In the genomic region with DNA sequence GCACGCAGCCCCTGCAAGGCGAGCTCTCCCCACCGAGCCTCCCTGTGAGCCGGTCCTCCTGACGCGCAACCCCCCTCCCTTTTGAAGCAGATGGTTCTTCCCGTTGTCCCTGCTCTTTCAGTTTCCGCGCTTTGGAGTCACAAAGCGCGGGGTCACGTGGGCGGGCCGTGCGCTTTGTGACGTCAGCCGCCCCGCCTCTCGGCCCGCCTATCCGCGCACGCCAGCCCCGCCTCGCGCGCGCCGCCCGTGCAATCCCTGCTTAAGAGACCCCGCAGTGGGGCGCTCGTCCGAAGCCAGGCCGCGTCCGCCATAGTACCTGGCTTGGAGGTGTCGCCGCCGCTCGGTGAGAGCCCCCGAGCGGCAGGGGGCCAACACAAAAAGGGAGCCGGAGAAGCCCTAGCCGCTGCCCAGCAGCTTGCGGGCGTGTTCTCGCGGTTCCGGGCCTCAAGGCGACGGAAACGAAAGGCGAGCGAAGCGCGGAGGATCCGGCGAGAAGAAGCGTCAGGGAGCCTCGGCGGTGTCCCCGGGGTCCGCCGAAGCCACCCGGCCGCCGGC, we compare ENCODE assay signal across 8 cellular contexts. TPM values are rescaled to one million over a fixed set of nuclear protein-coding genes. Genes with fewer than 3 reads are reported as not detected.
DNase-seq lines count a peak whose midpoint lies in the region; ATAC-seq, FAIRE-seq and TF ChIP-seq lines count a peak whose summit lies in the region.

A gene with protein sequence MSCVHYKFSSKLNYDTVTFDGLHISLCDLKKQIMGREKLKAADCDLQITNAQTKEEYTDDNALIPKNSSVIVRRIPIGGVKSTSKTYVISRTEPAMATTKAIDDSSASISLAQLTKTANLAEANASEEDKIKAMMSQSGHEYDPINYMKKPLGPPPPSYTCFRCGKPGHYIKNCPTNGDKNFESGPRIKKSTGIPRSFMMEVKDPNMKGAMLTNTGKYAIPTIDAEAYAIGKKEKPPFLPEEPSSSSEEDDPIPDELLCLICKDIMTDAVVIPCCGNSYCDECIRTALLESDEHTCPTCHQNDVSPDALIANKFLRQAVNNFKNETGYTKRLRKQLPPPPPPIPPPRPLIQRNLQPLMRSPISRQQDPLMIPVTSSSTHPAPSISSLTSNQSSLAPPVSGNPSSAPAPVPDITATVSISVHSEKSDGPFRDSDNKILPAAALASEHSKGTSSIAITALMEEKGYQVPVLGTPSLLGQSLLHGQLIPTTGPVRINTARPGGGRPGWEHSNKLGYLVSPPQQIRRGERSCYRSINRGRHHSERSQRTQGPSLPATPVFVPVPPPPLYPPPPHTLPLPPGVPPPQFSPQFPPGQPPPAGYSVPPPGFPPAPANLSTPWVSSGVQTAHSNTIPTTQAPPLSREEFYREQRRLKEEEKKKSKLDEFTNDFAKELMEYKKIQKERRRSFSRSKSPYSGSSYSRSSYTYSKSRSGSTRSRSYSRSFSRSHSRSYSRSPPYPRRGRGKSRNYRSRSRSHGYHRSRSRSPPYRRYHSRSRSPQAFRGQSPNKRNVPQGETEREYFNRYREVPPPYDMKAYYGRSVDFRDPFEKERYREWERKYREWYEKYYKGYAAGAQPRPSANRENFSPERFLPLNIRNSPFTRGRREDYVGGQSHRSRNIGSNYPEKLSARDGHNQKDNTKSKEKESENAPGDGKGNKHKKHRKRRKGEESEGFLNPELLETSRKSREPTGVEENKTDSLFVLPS (N-terminal part only) (plus strand): TSS at position 272 of the 555 bp plus-strand sequence. CDS start 1,061 bp downstream, outside the sequence.

- intact Hi-C loops in breast epithelium (cut with DNase I; ENCODE audit: low total_unique reads), result no loop called here

- CTCF ChIA-PET in AG04449 (lab: Yijun Ruan, JAX), result interaction anchor here (0.7 to 3.5 kb wide), 9 partner anchors 8 to 414 kb away, joined by 3 to 19 read pairs (median 5); no protein-coding TSS in a partner anchor

- peak within 1 kb of the TSS; percentile 89 for H3K4me3 ChIP-seq in AG04449 (ENCODE audit: low read depth, low read length)
- H3K4me3 ChIP-seq in breast epithelium, result peak within 1 kb of the TSS; percentile 80 to 99 (median 89)
- H3K4me3 ChIP-seq in iPS-20b (ENCODE audit: low read length), result peak within 1 kb of the TSS; percentile 91
- peak within 1 kb of the TSS; percentile 72 to 80 for H3K4me3 ChIP-seq in small intestine (ENCODE audit: low read depth in 1 of 2, low read length in 2 of 2)

- peak; percentile 97 for TF ChIP-seq POLR2A in breast epithelium (IDR thresholded peaks at IDR 0.05)

- peak; percentile 68 for TF ChIP-seq CTCF in AG04449 (IDR thresholded peaks at IDR 0.05; ENCODE audit: insufficient read depth, low read length, missing control alignments)
- peak; percentile 19; the same call in 1 of the 2 replicates for TF ChIP-seq CTCF in VCaP (conservative IDR thresholded peaks at IDR 0.05)
- peak; percentile 13 to 35 (median 20) for TF ChIP-seq CTCF in breast epithelium (IDR thresholded peaks at IDR 0.05)

- H3K27me3 ChIP-seq in breast epithelium, result no peaks in the 10 kb centered on the region
- H3K27me3 ChIP-seq in iPS-20b (ENCODE audit: insufficient read depth, low read length), result no peaks in the 10 kb centered on the region
- H3K27me3 ChIP-seq in small intestine (ENCODE audit: control insufficient read depth in 2 of 2, insufficient read depth in 2 of 2, low read length in 2 of 2), result no peaks in the 10 kb centered on the region

- FAIRE-seq in small intestine (lab: Jason Lieb, UNC), result no peak

- WGBS in small intestine, 3 donors, result 0% methylated on average over 68 of the region's 68 CpGs

- POLR2A ChIA-PET in AG04449 (lab: Yijun Ruan, JAX), result no interaction called here

- no peaks in the 10 kb centered on the region for H3K9me3 ChIP-seq in breast epithelium
- no peaks in the 10 kb centered on the region for H3K9me3 ChIP-seq in iPS-20b (ENCODE audit: insufficient read depth, low read depth, low read length)
- H3K9me3 ChIP-seq in small intestine (ENCODE audit: control insufficient read depth, low read depth), result no peaks in the 10 kb centered on the region

- H3K27ac ChIP-seq in VCaP (peak within 1 kb of the TSS; percentile 94), breast epithelium (peak within 1 kb of the TSS; percentile 97 to 100), iPS-20b (ENCODE audit: low read length) (peak within 1 kb of the TSS; percentile 60), small intestine (ENCODE audit: low read depth in 1 of 2, low read length in 1 of 2) (peak within 1 kb of the TSS; percentile 97 to 99)

- H3K36me3 ChIP-seq in breast epithelium (no peaks in the 10 kb centered on the region), iPS-20b (ENCODE audit: insufficient read depth, low read depth, low read length) (peaks cover 8% of the 10 kb centered on the region), small intestine (ENCODE audit: control insufficient read depth in 2 of 2, insufficient read depth in 2 of 2, low read length in 2 of 2) (no peaks in the 10 kb centered on the region)

- DNase-seq in AG04449 (ENCODE audit: low read depth, low spot score) (peak; percentile 78), NCI-H2196 (lab: John Stamatoyannopoulos, UW; ENCODE audit: unreplicated experiment) (peak; percentile 95), breast epithelium (ENCODE audit: low spot score in 2 of 2) (peak; percentile 94 to 95), small intestine (peak; percentile 96)

- peak within 1 kb of the TSS; percentile 92 for H3K9ac ChIP-seq in iPS-20b (ENCODE audit: low read depth, low read length)

- peak; percentile 93 for ATAC-seq in GM18868 (IDR thresholded peaks at IDR 0.05; ENCODE audit: unreplicated experiment)
- ATAC-seq in HG03108 (IDR thresholded peaks at IDR 0.05; ENCODE audit: unreplicated experiment), result peak; percentile 86

- H3K4me1 ChIP-seq in breast epithelium (no peaks in the 10 kb centered on the region), iPS-20b (ENCODE audit: insufficient read depth, low read length) (peaks cover 6% of the 10 kb centered on the region; the same call in 1 of the 2 replicates), small intestine (ENCODE audit: control insufficient read depth in 2 of 2, insufficient read depth in 1 of 2, low read depth in 1 of 2, low read length in 1 of 2) (peaks cover 3 to 14% of the 10 kb centered on the region in 2 donors)

RNA-seq across cellular contexts. Expression of the gene that starts here (rescaled TPM):
- 10 to 100 TPM; 54.7 to 90.7 (median 67.8) TPM for total RNA-seq in breast epithelium
- 10 to 100 TPM; 20.7 to 32.4 (median 28.1) TPM for polyA plus RNA-seq in small intestine

Comparison
In these comparisons a context has a peak if more than half of its experiments do, and no peak if none do; other contexts are left out.
1. Peak in every context shown above with its lines: DNase-seq, ATAC-seq, H3K4me3 ChIP-seq and H3K27ac ChIP-seq.